In the genomic region with DNA sequence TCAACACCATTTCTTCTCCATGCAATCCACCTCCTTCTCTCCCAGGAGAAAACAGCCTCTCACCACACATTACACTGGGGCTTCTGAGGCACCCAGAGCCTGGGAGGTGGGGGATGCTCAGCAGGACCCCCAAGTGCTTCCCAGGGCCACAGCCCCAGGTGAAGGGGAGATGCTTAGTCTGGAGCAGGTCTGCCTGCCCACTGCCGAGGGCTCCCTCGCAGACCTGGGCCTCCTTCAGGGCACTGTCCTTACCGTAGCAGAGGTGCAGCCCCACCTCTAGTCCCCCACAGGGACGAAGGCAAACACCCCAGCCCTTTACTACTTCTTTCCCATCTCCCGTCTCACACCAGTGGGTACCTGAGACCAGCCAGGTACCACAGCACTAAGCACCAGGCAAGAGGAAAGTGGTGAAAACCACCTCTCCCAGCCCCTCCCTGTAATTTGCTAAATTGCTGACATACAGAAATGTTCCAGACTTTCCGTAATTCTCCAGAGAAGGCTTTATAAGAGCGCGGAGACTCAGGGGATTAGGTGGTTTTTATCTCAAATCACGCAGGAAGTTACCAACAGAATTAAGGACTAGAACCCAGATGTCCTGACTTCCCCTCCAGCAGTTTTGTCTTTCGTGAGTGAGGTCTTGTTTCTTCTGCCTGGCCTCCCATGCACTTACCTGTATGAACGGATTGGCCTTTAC, we compare ENCODE assay signal across 1 cellular context.
TF ChIP-seq lines count a peak whose summit lies in the region.

No MANE protein-coding gene starts in this region.

TF ChIP-seq in K562, 482 proteins besides CTCF, POLR2A, EP300 and RAD21:
- TF ChIP-seq SP1 (CRISPR knock-in tag; IDR thresholded peaks at IDR 0.05): no peak
- TF ChIP-seq DDX20 (tag; IDR thresholded peaks at IDR 0.05; ENCODE audit: low read depth): no peak
- no peak for TF ChIP-seq SMAD2 (IDR thresholded peaks at IDR 0.05; ENCODE audit: low read depth, low read length)
- TF ChIP-seq SRSF7 (optimal IDR thresholded peaks at IDR 0.05; ENCODE audit: low read depth, low read length): no peak
- peak; percentile 70 for TF ChIP-seq ZNF316 (IDR thresholded peaks at IDR 0.05)
- no peak for TF ChIP-seq MEF2D (tag; conservative IDR thresholded peaks at IDR 0.05; ENCODE audit: low read depth)
- no peak for TF ChIP-seq THRAP3 (IDR thresholded peaks at IDR 0.05; ENCODE audit: borderline replicate concordance)
- TF ChIP-seq, protein P1, sequence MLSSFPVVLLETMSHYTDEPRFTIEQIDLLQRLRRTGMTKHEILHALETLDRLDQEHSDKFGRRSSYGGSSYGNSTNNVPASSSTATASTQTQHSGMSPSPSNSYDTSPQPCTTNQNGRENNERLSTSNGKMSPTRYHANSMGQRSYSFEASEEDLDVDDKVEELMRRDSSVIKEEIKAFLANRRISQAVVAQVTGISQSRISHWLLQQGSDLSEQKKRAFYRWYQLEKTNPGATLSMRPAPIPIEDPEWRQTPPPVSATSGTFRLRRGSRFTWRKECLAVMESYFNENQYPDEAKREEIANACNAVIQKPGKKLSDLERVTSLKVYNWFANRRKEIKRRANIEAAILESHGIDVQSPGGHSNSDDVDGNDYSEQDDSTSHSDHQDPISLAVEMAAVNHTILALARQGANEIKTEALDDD (IDR thresholded peaks at IDR 0.05): no peak
- peak; percentile 28; the same call in 1 of the 2 replicates for TF ChIP-seq C11orf30 (IDR thresholded peaks at IDR 0.05; ENCODE audit: low read depth)
- no peak for TF ChIP-seq CAMTA2 (CRISPR knock-in tag; conservative IDR thresholded peaks at IDR 0.05)
- no peak for TF ChIP-seq NR2C2 (CRISPR knock-in tag; IDR thresholded peaks at IDR 0.05)
- TF ChIP-seq NR2C2 (tag; IDR thresholded peaks at IDR 0.05): no peak
- TF ChIP-seq, protein P2, sequence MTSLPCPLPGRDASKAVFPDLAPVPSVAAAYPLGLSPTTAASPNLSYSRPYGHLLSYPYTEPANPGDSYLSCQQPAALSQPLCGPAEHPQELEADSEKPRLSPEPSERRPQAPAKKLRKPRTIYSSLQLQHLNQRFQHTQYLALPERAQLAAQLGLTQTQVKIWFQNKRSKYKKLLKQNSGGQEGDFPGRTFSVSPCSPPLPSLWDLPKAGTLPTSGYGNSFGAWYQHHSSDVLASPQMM (CRISPR knock-in tag; IDR thresholded peaks at IDR 0.05): no peak
- TF ChIP-seq RBM15 (IDR thresholded peaks at IDR 0.05; ENCODE audit: insufficient read depth, low read length): no peak
- no peak for TF ChIP-seq SNRNP70 (optimal IDR thresholded peaks at IDR 0.05; ENCODE audit: low read depth, low read length)
- TF ChIP-seq ARNT (IDR thresholded peaks at IDR 0.05): no peak
- TF ChIP-seq, protein P3, sequence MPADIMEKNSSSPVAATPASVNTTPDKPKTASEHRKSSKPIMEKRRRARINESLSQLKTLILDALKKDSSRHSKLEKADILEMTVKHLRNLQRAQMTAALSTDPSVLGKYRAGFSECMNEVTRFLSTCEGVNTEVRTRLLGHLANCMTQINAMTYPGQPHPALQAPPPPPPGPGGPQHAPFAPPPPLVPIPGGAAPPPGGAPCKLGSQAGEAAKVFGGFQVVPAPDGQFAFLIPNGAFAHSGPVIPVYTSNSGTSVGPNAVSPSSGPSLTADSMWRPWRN (IDR thresholded peaks at IDR 0.05; ENCODE audit: low read depth): no peak
- no peak for TF ChIP-seq ZNF12 (CRISPR knock-in tag; IDR thresholded peaks at IDR 0.05)
